In genomic region chr22:18970180-18970947, GRCh38 we compare ENCODE assay signal across 8 cellular contexts. TPM values are rescaled to one million over a fixed set of nuclear protein-coding genes. Genes with fewer than 3 reads are reported as not detected.
DNase-seq lines count a peak whose midpoint lies in the region; ATAC-seq, FAIRE-seq and TF ChIP-seq lines count a peak whose summit lies in the region.

No MANE protein-coding gene starts in this region.

- H3K36me3 ChIP-seq in Caco-2 (ENCODE audit: control insufficient read depth, insufficient read depth, low read length) (no peaks in the 10 kb centered on the region), KMS-11 (ENCODE audit: insufficient read depth) (no peaks in the 10 kb centered on the region), bronchial epithelial cell (ENCODE audit: control insufficient read depth, insufficient read depth, low read length) (no peaks in the 10 kb centered on the region), left lung (no peaks in the 10 kb centered on the region), upper lobe of left lung (no peaks in the 10 kb centered on the region)

- no peak for TF ChIP-seq EP300 in upper lobe of left lung (IDR thresholded peaks at IDR 0.05)

- no peaks in the 10 kb centered on the region for H4K20me1 ChIP-seq in KMS-11 (ENCODE audit: insufficient read depth)

- H3K4me3 ChIP-seq in Caco-2 (ENCODE audit: low read depth, low read length) (peak overlapping the region; percentile 84), KMS-11 (IDR thresholded peaks at IDR 0.05; ENCODE audit: insufficient read depth, low read depth, low read length) (no peak overlapping the region), bronchial epithelial cell (ENCODE audit: low read depth, low read length) (peak overlapping the region; percentile 48), left lung (peak overlapping the region; percentile 32 to 38), upper lobe of left lung (peak overlapping the region; percentile 25 to 57 (median 48))

- H3K9me3 ChIP-seq in Caco-2 (no peaks in the 10 kb centered on the region), left lung (no peaks in the 10 kb centered on the region), upper lobe of left lung (no peaks in the 10 kb centered on the region)

- H3K27me3 ChIP-seq in Caco-2 (replicated peaks; ENCODE audit: control insufficient read depth, insufficient read depth, low read length) (no peaks in the 10 kb centered on the region), KMS-11 (ENCODE audit: insufficient read depth, low read depth) (0 out of 2 replicates have a peak, but pooled peaks cover 2% of the 10 kb centered on the region), bronchial epithelial cell (ENCODE audit: control insufficient read depth, insufficient read depth, low read length) (peaks cover 7% of the 10 kb centered on the region), left lung (peaks cover 10 to 66% of the 10 kb centered on the region in 2 donors), upper lobe of left lung (peaks cover 0 to 13% (median 1%) of the 10 kb centered on the region in 4 donors)

- no peak for TF ChIP-seq POLR2A in upper lobe of left lung (IDR thresholded peaks at IDR 0.05)

- H3K36me3 Mint-ChIP-seq in Caco-2 (ENCODE audit: insufficient read depth, unreplicated experiment), result no peaks in the 10 kb centered on the region
- no peaks in the 10 kb centered on the region for H3K36me3 Mint-ChIP-seq in HFFc6 (ENCODE audit: low read depth)

- ATAC-seq in left lung (peak; percentile 60), upper lobe of left lung (ENCODE audit: low FRiP score in 2 of 2) (no peak), HG02571 (IDR thresholded peaks at IDR 0.05; ENCODE audit: unreplicated experiment) (no peak), GM18867 (IDR thresholded peaks at IDR 0.05; ENCODE audit: unreplicated experiment) (no peak)

- WGBS in upper lobe of left lung, 2 donors, result 3% methylated on average over 28 of the region's 93 CpGs; no CpG with 5 or more reads in 1 of the 2 donors

- H3K9me3 Mint-ChIP-seq in Caco-2 (ENCODE audit: unreplicated experiment) (no peaks in the 10 kb centered on the region), HFFc6 (no peaks in the 10 kb centered on the region)

- no peak for FAIRE-seq in bronchial epithelial cell (lab: Jason Lieb, UNC)

- CTCF ChIA-PET in Caco-2 (lab: Charles Lee), result no interaction called here

- no TSS peak for BruUV-seq in Caco-2 (replicated peaks; lab: Mats Ljungman, UMichigan)

- H3K4me3 Mint-ChIP-seq in Caco-2 (ENCODE audit: unreplicated experiment) (peak overlapping the region; percentile 68), HFFc6 (no peak overlapping the region)

- no peaks in the 10 kb centered on the region for H3K79me2 ChIP-seq in KMS-11 (ENCODE audit: insufficient read depth, low read depth)

- H3K27ac Mint-ChIP-seq in Caco-2 (ENCODE audit: unreplicated experiment) (no peak overlapping the region), HFFc6 (no peak overlapping the region)

- peak; percentile 71 to 74 for DNase-seq in Caco-2
- DNase-seq in bronchial epithelial cell (ENCODE audit: low read depth), result no peak
- peak in 1 of 2 donors; percentile 76 for DNase-seq in left lung
- peak in 1 of 2 donors; percentile 87 for DNase-seq in upper lobe of left lung
- no peak for DNase-seq in HFFc6

- H3K4me1 ChIP-seq in Caco-2 (no peaks in the 10 kb centered on the region), KMS-11 (ENCODE audit: low read depth, poor library complexity, severe bottlenecking) (no peaks in the 10 kb centered on the region), left lung (peaks cover 0 to 6% of the 10 kb centered on the region in 2 donors), upper lobe of left lung (peaks cover 5 to 14% (median 7%) of the 10 kb centered on the region in 4 donors)

- peak overlapping the region; percentile 61 for H2AFZ ChIP-seq in KMS-11 (ENCODE audit: low read depth)

- no peaks in the 10 kb centered on the region for H3K27me3 Mint-ChIP-seq in Caco-2 (ENCODE audit: insufficient read depth, unreplicated experiment)
- peaks cover 15% of the 10 kb centered on the region for H3K27me3 Mint-ChIP-seq in HFFc6 (ENCODE audit: insufficient read depth)

- POLR2A ChIA-PET in Caco-2 (lab: Charles Lee), result no interaction called here

- TF ChIP-seq CTCF in Caco-2 (IDR thresholded peaks at IDR 0.05; ENCODE audit: insufficient read depth in 1 of 2, low read depth in 1 of 2, low read length in 1 of 2, severe bottlenecking in 1 of 2, unreplicated experiment in 1 of 2) (peak; percentile 18 to 42), KMS-11 (conservative IDR thresholded peaks at IDR 0.05; ENCODE audit: low read depth, low read length) (no peak), bronchial epithelial cell (IDR thresholded peaks at IDR 0.05; ENCODE audit: insufficient read depth, low read length, severe bottlenecking) (peak; percentile 14), left lung (IDR thresholded peaks at IDR 0.05) (no peak), upper lobe of left lung (IDR thresholded peaks at IDR 0.05) (peak in 1 of 6 experiments; percentile 27), HFFc6 (IDR thresholded peaks at IDR 0.05) (no peak)

- H3K4me1 Mint-ChIP-seq in Caco-2 (ENCODE audit: low read depth, unreplicated experiment), result no peaks in the 10 kb centered on the region
- no peaks in the 10 kb centered on the region for H3K4me1 Mint-ChIP-seq in HFFc6 (ENCODE audit: low read depth)

- intact Hi-C loops in Caco-2 (cut with micrococcal nuclease; ENCODE audit: unreplicated experiment), result no loop called here
- intact Hi-C loops in left lung (cut with DNase I), result no loop called here

- H3K27ac ChIP-seq in KMS-11 (no peak overlapping the region), left lung (no peak overlapping the region), upper lobe of left lung (no peak overlapping the region)

- H3K9ac ChIP-seq in KMS-11, result no peak overlapping the region

- H3K4me2 ChIP-seq in KMS-11, result no peak overlapping the region

RNA-seq across cellular contexts. Expression of gene PRODH, which starts 34.3 kb away (rescaled TPM):
- total RNA-seq in Caco-2 (2022), result 39.0 and 47.9 TPM in 2 replicates
- 5.0 and 52.6 TPM in 2 replicates for total RNA-seq in bronchial epithelial cell
- total RNA-seq in left lung, result 10 to 100 TPM; 20.6 to 77.9 TPM
- total RNA-seq in upper lobe of left lung, result 100 to 1,000 TPM in 3 of 6 donors, 10 to 100 TPM in 3; 37.1 to 206 (median 91.1) TPM
- total RNA-seq in HFFc6 (2021; fragmentation: NEBNext Ultra II Directional; extraction: Animal tissue kit (Norgen Biotek cat#: 25700)), result not detected

Comparison
In these comparisons a context has a peak if more than half of its experiments do, and no peak if none do; other contexts are left out.
1. DNase-seq: peak in Caco-2 (2 of 2); none in bronchial epithelial cell (single experiment) and HFFc6 (single experiment).
2. CTCF ChIP-seq: peak in Caco-2 (2 of 2) and bronchial epithelial cell (single experiment); none in KMS-11 (single experiment), left lung (0 of 2) and HFFc6 (single experiment).